24 cellular contexts compared by ENCODE assay signal in genomic region chr19:1316466-1316865, GRCh38. TPM values are rescaled to one million over a fixed set of nuclear protein-coding genes. Genes with fewer than 3 reads are reported as not detected.
"Had no signal": no experiment of that assay in that cellular context is flagged by ENCODE, and none has a peak within 500 bp of the region (broad histone marks: within the 10 kb centered on the region; RNA-seq: fewer than 3 reads in every experiment).

No MANE protein-coding gene starts in this region.

- H3K27ac ChIP-seq: ascending aorta, cardiac muscle cell, WERI-Rb-1 had no signal

- H3K36me3 ChIP-seq: ascending aorta, cardiac muscle cell, MG63, WERI-Rb-1 had no signal

- H3K9me3 Mint-ChIP-seq: activated CD4-positive, alpha-beta T cell treated with anti-CD3 and anti-CD28 coated beads, Interleukin-2, amount 10 ng/mL, durations not matched to agents 24 days and 14 days; activated naive CD4-positive, alpha-beta T cell treated with anti-CD3 and anti-CD28 coated beads, Interleukin-2, amount 50 U/mL, for 24 hours; activated naive CD8-positive, alpha-beta T cell treated with anti-CD3 and anti-CD28 coated beads, Interleukin-2, amount 10 ng/mL, durations not matched to agents 7 days and 5 days; activated T-cell treated with anti-CD3 and anti-CD28 coated beads, Interleukin-2, amount 50 U/mL, for 24 hours; activated T-helper 2 cell treated with anti-CD3 and anti-CD28 coated beads, Interferon-gamma antibody, Interleukin-2, Interleukin-4, amounts not matched to agents 10 μg/mL and 5 μg/mL and 100 μg/mL, durations not matched to agents 14 hours and 24 hours and 36 hours had no signal

- DNase-seq: activated CD4-positive, alpha-beta T cell treated with anti-CD3 and anti-CD28 coated beads, Interleukin-2, amount 10 ng/mL, durations not matched to agents 24 days and 14 days; activated CD4-positive, alpha-beta T cell treated with anti-CD3 and anti-CD28 coated beads, Interleukin-2, amount 50 U/mL, for 4 hours; activated CD8-positive, alpha-beta T cell treated with anti-CD3 and anti-CD28 coated beads, Interleukin-2, amount 10 ng/mL, durations not matched to agents 7 days and 5 days; activated gamma-delta T cell; activated naive CD4-positive, alpha-beta T cell treated with Interleukin-2 at 50 U/mL for 16 hours; activated naive CD8-positive, alpha-beta T cell treated with anti-CD3 and anti-CD28 coated beads, Interleukin-2, amount 10 ng/mL, durations not matched to agents 7 days and 5 days; MG63; NCI-H1048; NCI-H1694; NCI-H2081 treated with DMSO at 0.1 percent for 48 hours; NCI-H524 treated with DMSO at 0.1 percent for 48 hours; NK-92 treated with Interleukin-12 subunit alpha and Interleukin-12 subunit beta, amount 100 ng/mL, for 24 hours; Right ventricle myocardium superior; SW 1271; T-helper 1 cell; WERI-Rb-1 had no signal

- H3K4me3 Mint-ChIP-seq: activated CD4-positive, alpha-beta T cell treated with anti-CD3 and anti-CD28 coated beads, Interleukin-2, amount 10 ng/mL, durations not matched to agents 24 days and 14 days; activated CD8-positive, alpha-beta T cell treated with anti-CD3 and anti-CD28 coated beads, Interleukin-2, amount 10 ng/mL, durations not matched to agents 7 days and 5 days; activated naive CD4-positive, alpha-beta T cell treated with anti-CD3 and anti-CD28 coated beads, Interleukin-2, amount 50 U/mL, for 24 hours; activated naive CD8-positive, alpha-beta T cell treated with anti-CD3 and anti-CD28 coated beads, Interleukin-2, amount 10 ng/mL, durations not matched to agents 7 days and 5 days; activated T-cell treated with anti-CD3 and anti-CD28 coated beads, Interleukin-2, amount 50 U/mL, for 24 hours had no signal

- H3K4me1 Mint-ChIP-seq: activated CD4-positive, alpha-beta T cell treated with anti-CD3 and anti-CD28 coated beads, Interleukin-2, amount 10 ng/mL, durations not matched to agents 24 days and 14 days; activated naive CD4-positive, alpha-beta T cell treated with anti-CD3 and anti-CD28 coated beads, Interleukin-2, amount 50 U/mL, for 24 hours; activated naive CD8-positive, alpha-beta T cell treated with anti-CD3 and anti-CD28 coated beads, Interleukin-2, amount 10 ng/mL, durations not matched to agents 7 days and 5 days had no signal

- H3K27me3 ChIP-seq: MG63 had no signal

- H3K27ac Mint-ChIP-seq: activated CD4-positive, alpha-beta T cell treated with anti-CD3 and anti-CD28 coated beads, Interleukin-2, amount 10 ng/mL, durations not matched to agents 24 days and 14 days; activated CD8-positive, alpha-beta T cell treated with anti-CD3 and anti-CD28 coated beads, Interleukin-2, amount 10 ng/mL, durations not matched to agents 7 days and 5 days; activated naive CD4-positive, alpha-beta T cell treated with anti-CD3 and anti-CD28 coated beads, Interleukin-2, amount 50 U/mL, for 24 hours; activated naive CD8-positive, alpha-beta T cell treated with anti-CD3 and anti-CD28 coated beads, Interleukin-2, amount 10 ng/mL, durations not matched to agents 7 days and 5 days; activated T-cell treated with anti-CD3 and anti-CD28 coated beads, Interleukin-2, amount 50 U/mL, for 24 hours; activated T-helper 2 cell treated with anti-CD3 and anti-CD28 coated beads, Interferon-gamma antibody, Interleukin-2, Interleukin-4, amounts not matched to agents 10 μg/mL and 5 μg/mL and 100 μg/mL, durations not matched to agents 14 hours and 24 hours and 36 hours had no signal

- H3K9me3 ChIP-seq: ascending aorta, MG63 had no signal

- H3K4me1 ChIP-seq: ascending aorta had no signal

- H3K4me3 ChIP-seq: MG63 had no signal

RNA-seq across cellular contexts. Expression of gene EFNA2, which starts 30.8 kb away (rescaled TPM):
- total RNA-seq: activated CD4-positive, alpha-beta T cell treated with anti-CD3 and anti-CD28 coated beads, Interleukin-2, amount 10 ng/mL, durations not matched to agents 24 days and 14 days; activated CD8-positive, alpha-beta T cell treated with anti-CD3 and anti-CD28 coated beads, Interleukin-2, amount 10 ng/mL, durations not matched to agents 7 days and 5 days; activated naive CD8-positive, alpha-beta T cell treated with anti-CD3 and anti-CD28 coated beads, Interleukin-2, amount 10 ng/mL, durations not matched to agents 7 days and 5 days; activated T-helper 2 cell treated with anti-CD3 and anti-CD28 coated beads, Interferon-gamma antibody, Interleukin-2, Interleukin-4, amounts not matched to agents 10 μg/mL and 5 μg/mL and 100 μg/mL, durations not matched to agents 14 hours and 24 hours and 36 hours; ascending aorta; OCI-LY7; Right ventricle myocardium superior; T-helper 2 cell treated with Interferon-gamma antibody and Interleukin-4, amounts not matched to agents 100 ng/mL and 5 ng/mL, for 36 hours had no signal
- polyA plus RNA-seq: adipose tissue had no signal
